In the genomic region with DNA sequence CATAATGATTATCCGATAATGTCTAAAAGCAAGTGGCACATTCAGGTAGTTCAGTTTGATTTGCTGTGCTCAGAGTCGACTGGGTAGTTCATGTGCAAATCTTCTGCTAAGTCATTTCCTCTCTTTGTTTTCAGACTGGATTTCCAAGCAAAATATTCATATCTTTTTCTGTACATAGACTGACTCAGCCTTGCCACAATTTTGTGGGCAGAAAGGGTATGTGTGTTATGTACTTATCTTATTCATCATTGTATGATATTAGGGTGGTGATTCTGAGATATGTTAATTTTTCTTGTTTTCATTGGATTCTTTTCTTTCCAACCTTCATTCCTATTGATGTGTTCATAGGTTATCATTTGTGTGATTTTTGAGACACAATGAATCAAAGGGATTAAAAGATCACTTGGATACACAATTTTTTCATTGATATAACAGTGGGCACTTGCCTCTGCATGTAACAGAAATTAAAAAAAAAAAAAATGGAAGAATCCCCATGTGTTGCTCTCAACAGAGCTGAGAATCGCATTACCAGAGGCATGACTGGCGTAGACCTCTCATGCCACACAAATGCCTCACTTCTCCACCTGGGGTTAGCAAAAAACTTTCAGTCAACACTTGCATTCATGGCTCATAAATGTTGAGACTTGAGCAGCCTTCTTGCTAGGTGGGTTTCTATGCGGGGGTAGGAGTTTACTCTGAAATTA, we compare ENCODE assay signal across 8 cellular contexts.
DNase-seq lines count a peak whose midpoint lies in the region; TF ChIP-seq lines count a peak whose summit lies in the region.

No MANE protein-coding gene starts in this region.

- H2BK12ac ChIP-seq in mesenchymal stem cell (ENCODE audit: low read length in 2 of 2) = no peak overlapping the region

- no peaks in the 10 kb centered on the region for H4K20me1 ChIP-seq in Karpas-422 (ENCODE audit: insufficient read depth, low read depth, low read length)

- H3K9me3 ChIP-seq in Karpas-422 (ENCODE audit: low read length) (no peaks in the 10 kb centered on the region), ascending aorta (no peaks in the 10 kb centered on the region), mesenchymal stem cell (ENCODE audit: control insufficient read depth, low read length) (no peaks in the 10 kb centered on the region)

- no peaks in the 10 kb centered on the region for H3K79me2 ChIP-seq in Karpas-422 (ENCODE audit: low read length)

- no peaks in the 10 kb centered on the region for H3K27me3 ChIP-seq in Karpas-422 (ENCODE audit: low read length)
- H3K27me3 ChIP-seq in ascending aorta = no peaks in the 10 kb centered on the region
- no peaks in the 10 kb centered on the region for H3K27me3 ChIP-seq in mesenchymal stem cell (ENCODE audit: control insufficient read depth in 1 of 2, insufficient read depth in 1 of 2, low read length in 2 of 2)

- no peak overlapping the region for H3K18ac ChIP-seq in mesenchymal stem cell (ENCODE audit: low read depth in 1 of 2, low read length in 2 of 2)

- H3K4me2 ChIP-seq in Karpas-422 (ENCODE audit: low read depth, low read length, poor library complexity, severe bottlenecking) (no peak overlapping the region), mesenchymal stem cell (ENCODE audit: low read length, poor library complexity, severe bottlenecking) (no peak overlapping the region)

- H2BK120ac ChIP-seq in mesenchymal stem cell (ENCODE audit: low read depth, low read length) = no peak overlapping the region

- H3K9ac ChIP-seq in Karpas-422 (ENCODE audit: low read length) (no peak overlapping the region), mesenchymal stem cell (ENCODE audit: low read length) (peak overlapping the region; percentile 52)

- H3K9me2 ChIP-seq in Karpas-422 (replicated peaks; ENCODE audit: insufficient read depth, low read length) = no peaks in the 10 kb centered on the region

- H3K4me3 ChIP-seq in Karpas-422 (ENCODE audit: low read length) (no peak overlapping the region), ascending aorta (peak overlapping the region in 1 of 2 donors; percentile 37), mesenchymal stem cell (ENCODE audit: insufficient read depth in 1 of 2, low read depth in 1 of 2, low read length in 2 of 2) (no peak overlapping the region)

- WGBS in mesenchymal stem cell = 96% methylated on average over 3 of the region's 5 CpGs

- H2BK5ac ChIP-seq in mesenchymal stem cell (ENCODE audit: low read depth, low read length, poor library complexity, severe bottlenecking) = no peak overlapping the region

- H3K36me3 ChIP-seq in Karpas-422 (ENCODE audit: insufficient read depth, low read length) = no peaks in the 10 kb centered on the region
- no peaks in the 10 kb centered on the region for H3K36me3 ChIP-seq in ascending aorta
- H3K36me3 ChIP-seq in mesenchymal stem cell (ENCODE audit: control insufficient read depth in 1 of 2, insufficient read depth in 2 of 2, low read depth in 1 of 2, low read length in 2 of 2) = no peaks in the 10 kb centered on the region

- H3K23ac ChIP-seq in mesenchymal stem cell (ENCODE audit: low read length in 2 of 2) = no peak overlapping the region

- intact Hi-C loops in ascending aorta (cut with DNase I) = loop anchor here (5.0 to 10.0 kb wide), 3 partner anchors 115 to 1790 kb away; partner anchors contain the start of gene ADAMTS1

- H3K27ac ChIP-seq in Karpas-422 (ENCODE audit: low read length) (no peak overlapping the region), ascending aorta (peak overlapping the region; percentile 86 to 92), mesenchymal stem cell (ENCODE audit: low read length, poor library complexity, severe bottlenecking) (peak overlapping the region; percentile 83)

- H3K4me1 ChIP-seq in Karpas-422 (ENCODE audit: low read length) = no peaks in the 10 kb centered on the region
- peaks cover 3 to 39% of the 10 kb centered on the region in 2 donors for H3K4me1 ChIP-seq in ascending aorta
- peaks cover 3% of the 10 kb centered on the region for H3K4me1 ChIP-seq in mesenchymal stem cell (ENCODE audit: control insufficient read depth, insufficient read depth, low read depth, low read length)

- no peak for TF ChIP-seq CTCF in ascending aorta (IDR thresholded peaks at IDR 0.05)

- no peak overlapping the region for H4K91ac ChIP-seq in mesenchymal stem cell (ENCODE audit: low read length)

- H4K8ac ChIP-seq in mesenchymal stem cell (ENCODE audit: low read length) = no peak overlapping the region

- H2BK15ac ChIP-seq in mesenchymal stem cell (ENCODE audit: low read depth, poor library complexity, severe bottlenecking) = no peak overlapping the region

- peak; percentile 50 for DNase-seq in COLO829 (ENCODE audit: low spot score)
- DNase-seq in Karpas-422 = peak; percentile 22
- DNase-seq in ascending aorta (ENCODE audit: low spot score in 2 of 2) = no peak
- peak; percentile 14 for DNase-seq in mesenchymal stem cell
- DNase-seq in DMS 273 treated with DMSO at 0.1 percent for 48 hours (lab: John Stamatoyannopoulos, UW) = no peak
- no peak for DNase-seq in anterior cingulate cortex (lab: John Stamatoyannopoulos, UW)
- DNase-seq in NCI-H1417 (lab: John Stamatoyannopoulos, UW) = no peak
- DNase-seq in NCI-H2171 (lab: John Stamatoyannopoulos, UW) = no peak

- no peak overlapping the region for H2AFZ ChIP-seq in Karpas-422 (ENCODE audit: low read length)
- H2AFZ ChIP-seq in mesenchymal stem cell (ENCODE audit: low read depth, low read length) = no peak overlapping the region

- H3K14ac ChIP-seq in mesenchymal stem cell (ENCODE audit: low read length in 2 of 2) = no peak overlapping the region

- no peak overlapping the region for H3K4ac ChIP-seq in mesenchymal stem cell (ENCODE audit: low read depth in 1 of 2, low read length in 2 of 2)

- no peaks in the 10 kb centered on the region for H3K79me1 ChIP-seq in mesenchymal stem cell (replicated peaks; ENCODE audit: low read length, poor library complexity, severe bottlenecking)

- H2AK5ac ChIP-seq in mesenchymal stem cell (ENCODE audit: low read length, severe bottlenecking) = no peak overlapping the region

Comparison
In these comparisons a context has a peak if more than half of its experiments do, and no peak if none do; other contexts are left out.
1. DNase-seq: peak in COLO829 (single experiment), Karpas-422 (single experiment) and mesenchymal stem cell (single experiment); none in ascending aorta (0 of 2), DMS 273 treated with DMSO at 0.1 percent for 48 hours (single experiment), anterior cingulate cortex (0 of 58), NCI-H1417 (0 of 3) and NCI-H2171 (single experiment).